ENCODE assay signal across 8 cellular contexts in the genomic region with DNA sequence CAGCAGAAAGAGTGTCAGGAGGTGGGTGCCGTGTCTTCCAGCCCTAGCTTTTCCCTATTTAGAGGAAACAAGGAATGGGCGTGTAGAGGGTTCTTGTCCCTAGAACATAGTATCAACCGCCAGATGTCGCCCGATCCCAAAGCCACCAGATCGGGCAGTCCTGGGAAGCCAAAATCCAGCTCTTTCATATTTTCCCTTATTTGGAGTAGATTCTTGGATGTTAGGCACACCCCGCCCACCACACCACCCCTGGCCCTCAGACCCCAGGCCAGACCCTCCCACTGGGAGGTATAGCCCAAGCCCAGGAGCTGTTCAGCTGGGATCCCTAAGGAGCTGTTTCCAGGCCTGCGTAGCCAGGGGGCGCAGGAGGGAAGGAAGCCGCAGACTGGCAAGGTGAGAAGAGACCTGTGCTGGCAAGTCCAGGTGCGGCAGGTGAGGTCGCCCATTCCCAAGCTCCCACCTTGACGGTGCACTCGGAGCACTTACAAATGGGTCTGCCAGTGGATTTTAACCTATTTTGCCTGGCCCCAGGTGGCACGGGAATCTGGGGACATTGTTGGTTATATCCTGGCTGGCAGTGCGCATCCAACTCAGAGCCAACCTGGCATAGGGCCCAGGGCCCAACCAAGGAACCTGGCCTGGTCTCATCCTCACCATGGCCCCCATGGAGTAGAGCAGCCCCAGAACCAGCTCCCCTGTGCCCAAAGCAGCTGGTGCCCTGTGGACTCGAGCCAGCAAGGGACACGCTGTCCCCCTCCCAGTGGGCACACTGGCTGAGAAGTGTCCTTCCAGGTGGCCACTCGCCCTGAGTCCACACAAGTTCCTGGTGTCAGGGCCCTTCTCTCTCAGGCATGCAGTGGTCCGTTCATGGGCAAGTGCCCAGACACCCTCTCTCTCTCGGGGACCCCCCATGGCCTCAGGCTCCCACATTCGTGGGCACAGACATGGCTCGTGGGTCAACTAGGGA. TPM values are rescaled to one million over a fixed set of nuclear protein-coding genes. Genes with fewer than 3 reads are reported as not detected.
DNase-seq lines count a peak whose midpoint lies in the region; ATAC-seq and TF ChIP-seq lines count a peak whose summit lies in the region.

No MANE protein-coding gene starts in this region.

- H3K9ac ChIP-seq in HUES64 (ENCODE audit: low read depth, low read length) (peak overlapping the region; percentile 5; the same call in 1 of the 2 replicates), duodenal mucosa (ENCODE audit: low read depth in 1 of 2, low read length in 2 of 2) (peak overlapping the region; percentile 54 to 65)

- H3K4me1 ChIP-seq in HUES64 (ENCODE audit: insufficient read depth, low read length) (peaks cover 7% of the 10 kb centered on the region; the same call in 1 of the 2 replicates), Panc1 (ENCODE audit: control insufficient read depth, insufficient read depth, low read length) (peaks cover 50% of the 10 kb centered on the region), duodenal mucosa (ENCODE audit: control insufficient read depth in 1 of 2, insufficient read depth in 2 of 2, low read length in 2 of 2) (peaks cover 7 to 22% of the 10 kb centered on the region in 2 donors), testis (no peaks in the 10 kb centered on the region)

- WGBS in HUES64: 20% methylated on average over 19 of the region's 23 CpGs
- 20 to 39% methylated on average over 1 to 21 of the region's 23 CpGs for WGBS in testis, 2 donors

- TF ChIP-seq POLR2A in testis (IDR thresholded peaks at IDR 0.05) (no peak), GM18505 (IDR thresholded peaks at IDR 0.05; ENCODE audit: borderline replicate concordance, extremely low read depth, insufficient read depth, insufficient read length) (no peak)

- CTCF ChIA-PET in Panc1 (lab: Charles Lee): interaction anchor here (0.5 to 1.3 kb wide), 12 partner anchors 10 to 159 kb away, joined by 3 to 12 read pairs (median 3); no protein-coding TSS in a partner anchor

- H3K27me3 ChIP-seq in HUES64 (ENCODE audit: insufficient read depth, low read length): peaks cover 6% of the 10 kb centered on the region; the same call in 1 of the 2 replicates
- no peaks in the 10 kb centered on the region for H3K27me3 ChIP-seq in Panc1 (ENCODE audit: control insufficient read depth, insufficient read depth, low read length)
- no peaks in the 10 kb centered on the region for H3K27me3 ChIP-seq in duodenal mucosa (ENCODE audit: control insufficient read depth in 1 of 2, insufficient read depth in 2 of 2, low read length in 2 of 2)
- no peaks in the 10 kb centered on the region for H3K27me3 ChIP-seq in testis

- intact Hi-C loops in Panc1 (cut with micrococcal nuclease; ENCODE audit: unreplicated experiment) (no loop called here), testis (cut with DNase I; ENCODE audit: low total_unique reads) (no loop called here)

- in situ Hi-C loops in Panc1 (cut with HindIII; ENCODE audit: low pct_unique_long_range_greater_than_20kb, low sequenced_read_pairs): no loop called here

- DNase-seq in DMS53 (lab: John Stamatoyannopoulos, UW) (peak; percentile 94), Panc1 (ENCODE audit: low read depth, low spot score) (peak; percentile 61), lung microvascular endothelial cell (ENCODE audit: low read depth in 2 of 2) (peak; percentile 72 to 73), testis (peak; percentile 76)

- H3K4me3 ChIP-seq in HUES64 (ENCODE audit: low read length) (peak overlapping the region; percentile 47), Panc1 (ENCODE audit: low read depth in 2 of 2, low read length in 2 of 2) (peak overlapping the region; percentile 52 to 87), duodenal mucosa (ENCODE audit: low read depth in 1 of 2, low read length in 2 of 2) (peak overlapping the region; percentile 40 to 50), testis (peak overlapping the region; percentile 40 to 45)

- POLR2A ChIA-PET in Panc1 (lab: Charles Lee): no interaction called here

- H3K9me3 ChIP-seq in HUES64 (ENCODE audit: insufficient read depth, low read depth, low read length) (no peaks in the 10 kb centered on the region), Panc1 (ENCODE audit: control insufficient read depth, insufficient read depth, low read depth, low read length) (no peaks in the 10 kb centered on the region), duodenal mucosa (ENCODE audit: control insufficient read depth in 1 of 2, low read length in 2 of 2) (no peaks in the 10 kb centered on the region), testis (no peaks in the 10 kb centered on the region)

- peak overlapping the region; percentile 64; the same call in 1 of the 2 replicates for H3K27ac ChIP-seq in HUES64 (ENCODE audit: low read depth, low read length)
- H3K27ac ChIP-seq in Panc1 (ENCODE audit: low read length): peak overlapping the region; percentile 84
- peak overlapping the region; percentile 55 for H3K27ac ChIP-seq in duodenal mucosa (ENCODE audit: low read depth, low read length)
- H3K27ac ChIP-seq in testis: peak overlapping the region; percentile 74 to 80

- TF ChIP-seq CTCF in Panc1 (IDR thresholded peaks at IDR 0.05): no peak
- peak; percentile 46 to 53 (median 53) for TF ChIP-seq CTCF in testis (IDR thresholded peaks at IDR 0.05)

- H3K36me3 ChIP-seq in HUES64 (ENCODE audit: insufficient read depth, low read length): 0 out of 2 replicates have a peak, but pooled peaks cover 5% of the 10 kb centered on the region
- H3K36me3 ChIP-seq in Panc1 (ENCODE audit: control insufficient read depth, insufficient read depth, low read length): no peaks in the 10 kb centered on the region
- H3K36me3 ChIP-seq in duodenal mucosa (ENCODE audit: control insufficient read depth in 1 of 2, insufficient read depth in 2 of 2, low read length in 2 of 2): no peaks in the 10 kb centered on the region
- H3K36me3 ChIP-seq in testis (ENCODE audit: low read depth, missing control alignments): no peaks in the 10 kb centered on the region

- ATAC-seq in Panc1: peak; percentile 31; the same call in 1 of the 2 replicates
- no peak for ATAC-seq in GM18505 (IDR thresholded peaks at IDR 0.05; ENCODE audit: unreplicated experiment)
- ATAC-seq in HG02970 (IDR thresholded peaks at IDR 0.05; ENCODE audit: low FRiP score, unreplicated experiment): no peak

- no TSS peak for BruUV-seq in Panc1 (replicated peaks; lab: Mats Ljungman, UMichigan)

RNA-seq across cellular contexts. Expression of gene FLNA, which starts 0.8 kb away (rescaled TPM):
- 558 TPM for polyA plus RNA-seq in HUES64 (2013, experiment 1 of 2)
- polyA plus RNA-seq in HUES64 (2013, experiment 2 of 2): 531 TPM
- total RNA-seq in Panc1 (2021; ENCODE audit: unreplicated experiment) (920 TPM), lung microvascular endothelial cell (781 and 1,159 TPM in 2 replicates), testis (100 to 1,000 TPM; 400 to 532 TPM)
- polyA plus RNA-seq in Panc1 (2012; ENCODE audit: insufficient read length): 914 TPM
- 474 TPM for polyA plus RNA-seq in testis (ENCODE audit: insufficient read depth, low read depth, low replicate concordance)

RNA-seq across cellular contexts. Expression of gene EMD, which starts 5.5 kb away (rescaled TPM):
- 78.8 TPM for polyA plus RNA-seq in HUES64 (2013, experiment 1 of 2)
- 81.5 TPM for polyA plus RNA-seq in HUES64 (2013, experiment 2 of 2)
- total RNA-seq in Panc1 (2021; ENCODE audit: unreplicated experiment): 178 TPM
- 209 TPM for polyA plus RNA-seq in Panc1 (2012; ENCODE audit: insufficient read length)
- 14.5 and 18.1 TPM in 2 replicates for total RNA-seq in lung microvascular endothelial cell
- total RNA-seq in testis: 10 to 100 TPM; 65.6 to 69.6 TPM
- 74.2 TPM for polyA plus RNA-seq in testis (ENCODE audit: insufficient read depth, low read depth, low replicate concordance)

RNA-seq across cellular contexts. Expression of gene RPL10, which starts 24.6 kb away (rescaled TPM):
- 2,446 TPM for polyA plus RNA-seq in HUES64 (2013, experiment 1 of 2)
- polyA plus RNA-seq in HUES64 (2013, experiment 2 of 2): 2,506 TPM
- total RNA-seq in Panc1 (2021; ENCODE audit: unreplicated experiment) (2,466 TPM), lung microvascular endothelial cell (2,090 and 2,761 TPM in 2 replicates), testis (1,000 to 10,000 TPM in 1 of 2 donors, 100 to 1,000 TPM in 1; 925 to 1,913 TPM)
- 2,477 TPM for polyA plus RNA-seq in Panc1 (2012; ENCODE audit: insufficient read length)
- 1,423 TPM for polyA plus RNA-seq in testis (ENCODE audit: insufficient read depth, low read depth, low replicate concordance)

RNA-seq across cellular contexts. Expression of gene DNASE1L1, which starts 35.4 kb away (rescaled TPM):
- 6.3 TPM for polyA plus RNA-seq in HUES64 (2013, experiment 1 of 2)
- 7.5 TPM for polyA plus RNA-seq in HUES64 (2013, experiment 2 of 2)
- 60.4 TPM for total RNA-seq in Panc1 (2021; ENCODE audit: unreplicated experiment)
- 104 TPM for polyA plus RNA-seq in Panc1 (2012; ENCODE audit: insufficient read length)
- 79.1 and 86.3 TPM in 2 replicates for total RNA-seq in lung microvascular endothelial cell
- 10 to 100 TPM; 36.5 to 42.2 TPM for total RNA-seq in testis
- 18.5 TPM for polyA plus RNA-seq in testis (ENCODE audit: insufficient read depth, low read depth, low replicate concordance)

RNA-seq across cellular contexts. Expression of gene TAFAZZIN, which starts 37.7 kb away (rescaled TPM):
- polyA plus RNA-seq in HUES64 (2013, experiment 1 of 2): 11.5 TPM
- 20.0 TPM for polyA plus RNA-seq in HUES64 (2013, experiment 2 of 2)
- 113 TPM for total RNA-seq in Panc1 (2021; ENCODE audit: unreplicated experiment)
- 123 TPM for polyA plus RNA-seq in Panc1 (2012; ENCODE audit: insufficient read length)
- total RNA-seq in lung microvascular endothelial cell: 8.5 and 11.9 TPM in 2 replicates
- 10 to 100 TPM; 32.1 to 48.7 TPM for total RNA-seq in testis
- polyA plus RNA-seq in testis (ENCODE audit: insufficient read depth, low read depth, low replicate concordance): 11.8 TPM
